ENCODE assay signal across 15 cellular contexts in the genomic region with DNA sequence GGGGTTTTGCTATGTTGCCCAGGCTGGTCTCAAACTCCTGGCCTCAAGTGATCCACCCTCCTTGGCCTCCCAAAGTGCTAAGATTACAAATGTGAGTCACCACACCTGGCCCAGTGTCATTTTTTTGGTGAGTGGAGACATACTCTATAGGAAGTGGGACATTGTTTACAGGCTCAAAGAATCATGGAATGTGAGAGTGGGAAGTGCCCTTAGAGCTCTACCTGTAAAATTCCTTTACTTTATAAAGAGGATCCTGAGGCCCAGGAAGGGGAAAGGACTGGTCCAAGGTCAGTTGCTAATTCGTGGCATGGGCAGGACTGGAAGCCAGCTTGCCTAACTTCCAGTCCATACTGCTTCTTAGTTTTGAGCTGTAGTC. TPM values are rescaled to one million over a fixed set of nuclear protein-coding genes. Genes with fewer than 3 reads are reported as not detected.
A peak's percentile ranks its signal among the peaks of the same experiment; 100 is the strongest.
DNase-seq lines count a peak whose midpoint lies in the region; ATAC-seq and TF ChIP-seq lines count a peak whose summit lies in the region.
"Had no signal": no experiment of that assay in that cellular context is flagged by ENCODE, and none has a peak within 500 bp of the region (broad histone marks: within the 10 kb centered on the region; RNA-seq: fewer than 3 reads in every experiment).

No MANE protein-coding gene starts in this region.

- H3K79me2 ChIP-seq in HCT116 (ENCODE audit: insufficient read depth, low read length) (no peaks in the 10 kb centered on the region), osteoblast (ENCODE audit: insufficient read depth, low read length) (no peaks in the 10 kb centered on the region)

- H3K27me3 ChIP-seq in HCT116 (ENCODE audit: insufficient read depth, low read length) = no peaks in the 10 kb centered on the region
- no peaks in the 10 kb centered on the region for H3K27me3 ChIP-seq in MG63
- no peaks in the 10 kb centered on the region for H3K27me3 ChIP-seq in osteoblast (ENCODE audit: insufficient read depth, low read length)
- H3K27me3 ChIP-seq: SJCRH30 had no signal

- 0 out of 2 replicates have a peak, but pooled peaks have one; percentile 27 for ATAC-seq in HCT116
- ATAC-seq in GM21529 (IDR thresholded peaks at IDR 0.05; ENCODE audit: unreplicated experiment) = no peak
- ATAC-seq: GM23338 had no signal

- intact Hi-C loops in HCT116 (cut with micrococcal nuclease) = no loop called here
- intact Hi-C loops in Calu3 (cut with micrococcal nuclease; ENCODE audit: unreplicated experiment) = no loop called here

- no peak overlapping the region for H3K27ac Mint-ChIP-seq in Calu3 (ENCODE audit: unreplicated experiment)
- H3K27ac Mint-ChIP-seq: CD4-positive, CD25-positive, alpha-beta regulatory T cell; GM23338 had no signal

- no peak overlapping the region for H3K4me3 ChIP-seq in HCT116 (replicated peaks in 1 of 2; ENCODE audit: low read depth in 1 of 2, low read length in 2 of 2)
- H3K4me3 ChIP-seq in MG63 = no peak overlapping the region
- H3K4me3 ChIP-seq in epithelial cell of esophagus (ENCODE audit: low read length) = no peak overlapping the region
- no peak overlapping the region for H3K4me3 ChIP-seq in osteoblast (ENCODE audit: insufficient read depth, low read length)
- H3K4me3 ChIP-seq: GM23338, SJCRH30 had no signal

- POLR2A ChIA-PET in HCT116 (lab: Charles Lee) = interaction anchor here (1.0 to 1.6 kb wide), 2 partner anchors 8 to 10 kb away, joined by 3 to 4 read pairs; partner anchors contain the start of gene ADCK1

- no peaks in the 10 kb centered on the region for H3K27me3 Mint-ChIP-seq in Calu3 (ENCODE audit: unreplicated experiment)

- RAD21 ChIA-PET in HCT116 (lab: Charles Lee; ENCODE audit: low non-redundant PET in 1 of 2, low total read pairs in 2 of 2, uncharacterized antibody in 2 of 2, unreplicated experiment in 2 of 2) = no interaction called here

- H3K9me2 ChIP-seq in HCT116 (ENCODE audit: insufficient read depth) = no peaks in the 10 kb centered on the region

- H3K4me1 ChIP-seq in HCT116 (ENCODE audit: control insufficient read depth in 1 of 2, insufficient read depth in 2 of 2, low read length in 2 of 2) = peaks cover 5 to 20% of the 10 kb centered on the region in 2 experiments
- H3K4me1 ChIP-seq in osteoblast (ENCODE audit: insufficient read depth, low read length) = peaks cover 7% of the 10 kb centered on the region

- H4K20me1 ChIP-seq in HCT116 (ENCODE audit: insufficient read depth) (no peaks in the 10 kb centered on the region), osteoblast (ENCODE audit: insufficient read depth, low read length) (no peaks in the 10 kb centered on the region)

- TF ChIP-seq CTCF in HCT116 (IDR thresholded peaks at IDR 0.05 in 2 of 3, conservative IDR thresholded peaks at IDR 0.05 in 1 of 3; ENCODE audit: borderline replicate concordance in 1 of 3, insufficient read depth in 1 of 3, low read depth in 2 of 3, low read length in 2 of 3) (no peak), epithelial cell of esophagus (IDR thresholded peaks at IDR 0.05; ENCODE audit: insufficient read depth, low read depth, low read length, missing control alignments) (no peak), osteoblast (IDR thresholded peaks at IDR 0.05; ENCODE audit: extremely low read depth, low read depth, low read length) (no peak), Calu3 (IDR thresholded peaks at IDR 0.05; ENCODE audit: unreplicated experiment) (no peak)

- H3K4me3 Mint-ChIP-seq in Calu3 (ENCODE audit: low read depth, unreplicated experiment) = no peak overlapping the region
- H3K4me3 Mint-ChIP-seq: CD4-positive, CD25-positive, alpha-beta regulatory T cell; GM23338 had no signal

- H3K4me2 ChIP-seq in HCT116 (ENCODE audit: low read length) (peak overlapping the region; percentile 2; the same call in 1 of the 2 replicates), osteoblast (ENCODE audit: insufficient read depth, low read length) (no peak overlapping the region)
- H3K4me2 ChIP-seq: GM23338 had no signal

- CTCF ChIA-PET in HCT116 (lab: Charles Lee) (no interaction called here), Calu3 (lab: Charles Lee) (no interaction called here)

- no peaks in the 10 kb centered on the region for H3K36me3 Mint-ChIP-seq in Calu3 (ENCODE audit: insufficient read depth, unreplicated experiment)
- H3K36me3 Mint-ChIP-seq: CD4-positive, CD25-positive, alpha-beta regulatory T cell had no signal

- H3K27ac ChIP-seq in HCT116 (ENCODE audit: low read depth, low read length) (no peak overlapping the region), osteoblast (ENCODE audit: low read depth, low read length) (no peak overlapping the region)
- H3K27ac ChIP-seq: SJCRH30 had no signal

- no peak for TF ChIP-seq RAD21 in HCT116 (IDR thresholded peaks at IDR 0.05; ENCODE audit: low read depth)

- H3K9ac ChIP-seq in HCT116 (ENCODE audit: low read length) = no peak overlapping the region

- no TSS peak for BruUV-seq in HCT116 (replicated peaks; lab: Mats Ljungman, UMichigan)
- BruUV-seq in Calu3 (replicated peaks; lab: Mats Ljungman, UMichigan) = no TSS peak

- no peaks in the 10 kb centered on the region for H3K36me3 ChIP-seq in HCT116 (ENCODE audit: control insufficient read depth in 1 of 2, insufficient read depth in 2 of 2, low read length in 2 of 2)
- no peaks in the 10 kb centered on the region for H3K36me3 ChIP-seq in MG63
- H3K36me3 ChIP-seq in osteoblast (ENCODE audit: insufficient read depth, low read length) = no peaks in the 10 kb centered on the region
- H3K36me3 ChIP-seq: SJCRH30 had no signal

- TF ChIP-seq POLR2A in HCT116 (IDR thresholded peaks at IDR 0.05; ENCODE audit: borderline replicate concordance, extremely low read depth, insufficient read depth, insufficient read length) = no peak

- DNase-seq in HCT116 (ENCODE audit: low read depth, low spot score) = no peak
- DNase-seq in MG63 = peak; percentile 6
- DNase-seq in epithelial cell of esophagus (ENCODE audit: low read depth) = peak; percentile 32
- peak; percentile 30 for DNase-seq in osteoblast (ENCODE audit: insufficient read length, low spot score, missing footprints)
- no peak for DNase-seq in NCI-H2029 treated with DMSO at 0.1 percent for 48 hours (lab: John Stamatoyannopoulos, UW)
- no peak for DNase-seq in Calu3
- DNase-seq: CD4-positive, CD25-positive, alpha-beta regulatory T cell; HCEC 1CT; Kasumi-1; NCI-H1092; NCI-H1436; NCI-H187 treated with DMSO at 0.1 percent for 48 hours had no signal

- H2AFZ ChIP-seq in HCT116 (ENCODE audit: low read depth, low read length, poor library complexity, severe bottlenecking) (no peak overlapping the region), osteoblast (ENCODE audit: low read length) (no peak overlapping the region)
- H2AFZ ChIP-seq: GM23338 had no signal

- H3K9me3 Mint-ChIP-seq in Calu3 (ENCODE audit: low read depth, unreplicated experiment) = no peaks in the 10 kb centered on the region
- H3K9me3 Mint-ChIP-seq: CD4-positive, CD25-positive, alpha-beta regulatory T cell; GM23338 had no signal

- H3K9me3 ChIP-seq in HCT116 (ENCODE audit: control insufficient read depth in 1 of 2, insufficient read depth in 1 of 2, low read depth in 1 of 2, low read length in 2 of 2) (no peaks in the 10 kb centered on the region), MG63 (no peaks in the 10 kb centered on the region), osteoblast (ENCODE audit: low read depth, low read length) (no peaks in the 10 kb centered on the region)
- H3K9me3 ChIP-seq: SJCRH30 had no signal

- H3K4me1 Mint-ChIP-seq in Calu3 (ENCODE audit: low read depth, unreplicated experiment) = peaks cover 9% of the 10 kb centered on the region
- H3K4me1 Mint-ChIP-seq: CD4-positive, CD25-positive, alpha-beta regulatory T cell had no signal

TF ChIP-seq in HCT116, 20 proteins besides CTCF, POLR2A, EP300 and RAD21:
- TF ChIP-seq EZH2phosphoT487 (IDR thresholded peaks at IDR 0.05; ENCODE audit: borderline replicate concordance) = no peak

RNA-seq across cellular contexts. Expression of gene ADCK1, which starts 8.7 kb away (rescaled TPM):
- total RNA-seq in HCT116 (2021; ENCODE audit: unreplicated experiment) = 6.0 TPM
- polyA plus RNA-seq in HCT116 (2012) = 5.2 and 5.5 TPM in 2 replicates
- total RNA-seq in MG63 (2014; rRNA removed; shearing (Covaris generic); ENCODE audit: low replicate concordance) = 1.1 and 1.6 TPM in 2 replicates
- total RNA-seq in osteoblast = 9.0 and 9.1 TPM in 2 replicates
- total RNA-seq in Calu3 (2022) = 9.1 and 10.0 TPM in 2 replicates

RNA-seq across cellular contexts. Expression of gene SNW1, which starts 30.3 kb away (rescaled TPM):
- 102 TPM for total RNA-seq in HCT116 (2021; ENCODE audit: unreplicated experiment)
- polyA plus RNA-seq in HCT116 (2012) = 29.3 and 42.4 TPM in 2 replicates
- 34.8 and 39.5 TPM in 2 replicates for total RNA-seq in MG63 (2014; rRNA removed; shearing (Covaris generic); ENCODE audit: low replicate concordance)
- total RNA-seq in osteoblast = 59.4 and 65.7 TPM in 2 replicates
- total RNA-seq in Calu3 (2022) = 97.8 and 102 TPM in 2 replicates

Comparison
In these comparisons a context has a peak if more than half of its experiments do, and no peak if none do; other contexts are left out.
1. DNase-seq: peak in MG63 (single experiment), epithelial cell of esophagus (single experiment) and osteoblast (single experiment); none in HCT116 (single experiment), NCI-H2029 treated with DMSO at 0.1 percent for 48 hours (single experiment) and Calu3 (single experiment).